ENCODE assay signal across 8 cellular contexts in genomic region chr9:133417541-133418461, GRCh38. TPM values are rescaled to one million over a fixed set of nuclear protein-coding genes. Genes with fewer than 3 reads are reported as not detected.
DNase-seq lines count a peak whose midpoint lies in the region; ATAC-seq and TF ChIP-seq lines count a peak whose summit lies in the region.

A gene with protein sequence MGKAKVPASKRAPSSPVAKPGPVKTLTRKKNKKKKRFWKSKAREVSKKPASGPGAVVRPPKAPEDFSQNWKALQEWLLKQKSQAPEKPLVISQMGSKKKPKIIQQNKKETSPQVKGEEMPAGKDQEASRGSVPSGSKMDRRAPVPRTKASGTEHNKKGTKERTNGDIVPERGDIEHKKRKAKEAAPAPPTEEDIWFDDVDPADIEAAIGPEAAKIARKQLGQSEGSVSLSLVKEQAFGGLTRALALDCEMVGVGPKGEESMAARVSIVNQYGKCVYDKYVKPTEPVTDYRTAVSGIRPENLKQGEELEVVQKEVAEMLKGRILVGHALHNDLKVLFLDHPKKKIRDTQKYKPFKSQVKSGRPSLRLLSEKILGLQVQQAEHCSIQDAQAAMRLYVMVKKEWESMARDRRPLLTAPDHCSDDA (minus strand): TSS chr9:133418010. CDS start chr9:133417844, 166 bp downstream.

- DNase-seq in COLO668 (lab: John Stamatoyannopoulos, UW; ENCODE audit: unreplicated experiment) (peak; percentile 85), HT1080 (ENCODE audit: low read depth) (peak; percentile 91), OCI-LY7 (ENCODE audit: low spot score) (peak; percentile 95), activated T-cell treated with anti-CD3 and anti-CD28 coated beads for 1 hour (ENCODE audit: low read depth) (peak; percentile 76), epithelial cell of esophagus (ENCODE audit: low read depth) (peak; percentile 84), mucosa of gallbladder (ENCODE audit: low spot score) (peak; percentile 78)
- DNase-seq in stimulated activated CD8-positive, alpha-beta memory T cell treated with anti-CD3 and anti-CD28 coated beads, Interleukin-4, amount 100 ng/mL, for 24 hours (ENCODE audit: low read depth) = peak; percentile 76

- CTCF ChIA-PET in OCI-LY7 (lab: Charles Lee; ENCODE audit: unreplicated experiment) = no interaction called here

- peaks cover 50% of the 10 kb centered on the region for H3K4me1 ChIP-seq in OCI-LY7 (ENCODE audit: insufficient read depth, low read length, poor library complexity, severe bottlenecking)

- H3K27ac ChIP-seq in OCI-LY7 (ENCODE audit: low read depth, low read length, poor library complexity, severe bottlenecking) = peak within 1 kb of the TSS; percentile 65

- TF ChIP-seq CTCF in OCI-LY7 (conservative IDR thresholded peaks at IDR 0.05; ENCODE audit: low read length) (no peak), epithelial cell of esophagus (IDR thresholded peaks at IDR 0.05; ENCODE audit: insufficient read depth, low read depth, low read length, missing control alignments) (no peak)

- POLR2A ChIA-PET in OCI-LY7 (lab: Charles Lee) = interaction anchor here (1.5 to 1.7 kb wide), 2 partner anchors 42 kb away, joined by 4 to 5 read pairs; partner anchors contain the start of gene CACFD1

- no peaks in the 10 kb centered on the region for H3K9me3 ChIP-seq in OCI-LY7 (ENCODE audit: low read length)

- H3K79me2 ChIP-seq in OCI-LY7 (ENCODE audit: insufficient read depth, low read depth, low read length) = peaks cover 50% of the 10 kb centered on the region

- H3K4me2 ChIP-seq in OCI-LY7 (ENCODE audit: low read length) = peak within 1 kb of the TSS; percentile 91

- H4K20me1 ChIP-seq in OCI-LY7 (ENCODE audit: insufficient read depth, low read length) = 0 out of 2 replicates have a peak, but pooled peaks cover 5% of the 10 kb centered on the region

- H2AFZ ChIP-seq in OCI-LY7 (ENCODE audit: low read length) = peak within 1 kb of the TSS; percentile 22; the same call in 1 of the 2 replicates

- ATAC-seq in GM19467 (IDR thresholded peaks at IDR 0.05; ENCODE audit: unreplicated experiment) = peak; percentile 73

- H3K9me2 ChIP-seq in OCI-LY7 (ENCODE audit: insufficient read depth, low read length) = no peaks in the 10 kb centered on the region

- TSS peak; percentile 80 for BruUV-seq in OCI-LY7 (replicated peaks; lab: Mats Ljungman, UMichigan)

- H3K4me3 ChIP-seq in OCI-LY7 (ENCODE audit: low read depth, low read length, poor library complexity, severe bottlenecking) = peak within 1 kb of the TSS; percentile 88
- peak within 1 kb of the TSS; percentile 93 for H3K4me3 ChIP-seq in epithelial cell of esophagus (ENCODE audit: low read length)

- peaks cover 39% of the 10 kb centered on the region for H3K36me3 ChIP-seq in OCI-LY7 (ENCODE audit: insufficient read depth, low read length)

- intact Hi-C loops in OCI-LY7 (cut with micrococcal nuclease; ENCODE audit: unreplicated experiment) = loop anchor here (1.0 to 5.0 kb wide), 3 partner anchors 41 to 70 kb away; partner anchors contain the start of genes CACFD1, MED22, RPL7A and SLC2A6

RNA-seq across cellular contexts. Expression of the gene that starts here (rescaled TPM):
- 28.8 and 31.6 TPM in 2 replicates for total RNA-seq in HT1080 (2014; rRNA removed; shearing (Covaris generic))
- polyA plus RNA-seq in HT1080 (2015; cell fraction: cytosol; rRNA removed) = 27.4 and 32.1 TPM in 2 replicates
- polyA plus RNA-seq in HT1080 (2015; cell fraction: nucleus; rRNA removed) = 23.3 and 23.7 TPM in 2 replicates
- 33.6 and 35.7 TPM in 2 replicates for total RNA-seq in OCI-LY7 (2014; rRNA removed; shearing (Covaris generic))
- total RNA-seq in OCI-LY7 (2022) = 40.6 and 45.5 TPM in 2 replicates
- total RNA-seq in mucosa of gallbladder = 27.5 TPM

Comparison
In these comparisons a context has a peak if more than half of its experiments do, and no peak if none do; other contexts are left out.
1. Peak in every context shown above with its lines: DNase-seq, ATAC-seq, H3K4me3 ChIP-seq and H3K27ac ChIP-seq.